Comparison of ENCODE assay signal across 9 cellular contexts in genomic region chr1:27940297-27940696, GRCh38. TPM values are rescaled to one million over a fixed set of nuclear protein-coding genes. Genes with fewer than 3 reads are reported as not detected.
DNase-seq lines count a peak whose midpoint lies in the region; ATAC-seq and TF ChIP-seq lines count a peak whose summit lies in the region.
"Had no signal": no experiment of that assay in that cellular context is flagged by ENCODE, and none has a peak within 500 bp of the region (broad histone marks: within the 10 kb centered on the region; RNA-seq: fewer than 3 reads in every experiment).

No MANE protein-coding gene starts in this region.

- no peak for TF ChIP-seq POLR2A in ovary (IDR thresholded peaks at IDR 0.05)

- peak overlapping the region in 1 of 2 donors; percentile 56 for H3K4me3 Mint-ChIP-seq in activated T-cell treated with anti-CD3 and anti-CD28 coated beads, Interleukin-2, amount 50 U/mL, for 72 hours

- 42 to 44% (median 42%) methylated on average over 6 of the region's 6 CpGs for WGBS in ovary, 3 donors

- H3K27me3 Mint-ChIP-seq in activated T-cell treated with anti-CD3 and anti-CD28 coated beads, Interleukin-2, amount 50 U/mL, for 72 hours (ENCODE audit: low read depth), result peaks cover 7% of the 10 kb centered on the region

- no peaks in the 10 kb centered on the region for H3K27me3 ChIP-seq in ovary

- H3K27ac Mint-ChIP-seq in activated T-cell treated with anti-CD3 and anti-CD28 coated beads, Interleukin-2, amount 50 U/mL, for 72 hours, result peak overlapping the region; percentile 50

- ATAC-seq in activated T-cell treated with anti-CD3 and anti-CD28 coated beads, Interleukin-2, amount 50 U/mL, for 72 hours (replicated peaks in 1 of 2), result peak; percentile 79 to 83
- no peak for ATAC-seq in GM18502 (IDR thresholded peaks at IDR 0.05; ENCODE audit: poor library complexity, unreplicated experiment)
- ATAC-seq in GM21825 (IDR thresholded peaks at IDR 0.05; ENCODE audit: unreplicated experiment), result no peak

- peaks cover 26% of the 10 kb centered on the region for H3K4me1 Mint-ChIP-seq in activated T-cell treated with anti-CD3 and anti-CD28 coated beads, Interleukin-2, amount 50 U/mL, for 72 hours (ENCODE audit: low read depth)

- peak; percentile 66 for DNase-seq in OCI-M1 (lab: John Stamatoyannopoulos, UW)
- peak; percentile 76 to 80 for DNase-seq in activated T-cell treated with anti-CD3 and anti-CD28 coated beads, Interleukin-2, amount 50 U/mL, for 72 hours
- peak; percentile 85 for DNase-seq in cardiac septum (ENCODE audit: low spot score)
- DNase-seq in stimulated activated CD4-positive, alpha-beta T cell treated with anti-CD3 and anti-CD28 coated beads, Interleukin-2, amount 100 ng/mL, for 48 hours, result peak; percentile 69 to 74
- DNase-seq in ovary, result no peak

- intact Hi-C loops in cardiac septum (cut with DNase I) (no loop called here), ovary (cut with DNase I) (no loop called here)

- H3K9me3 ChIP-seq in ovary, result no peaks in the 10 kb centered on the region

- H3K36me3 ChIP-seq in ovary, result no peaks in the 10 kb centered on the region

- no peak overlapping the region for H3K27ac ChIP-seq in ovary

- H3K4me1 ChIP-seq in ovary (ENCODE audit: insufficient read depth), result no peaks in the 10 kb centered on the region

- no peaks in the 10 kb centered on the region for H3K36me3 Mint-ChIP-seq in activated T-cell treated with anti-CD3 and anti-CD28 coated beads, Interleukin-2, amount 50 U/mL, for 72 hours (ENCODE audit: insufficient read depth in 2 of 2)

- H3K9me3 Mint-ChIP-seq in activated T-cell treated with anti-CD3 and anti-CD28 coated beads, Interleukin-2, amount 50 U/mL, for 72 hours, result no peaks in the 10 kb centered on the region

- H3K4me3 ChIP-seq in ovary, result no peak overlapping the region
- H3K4me3 ChIP-seq: skin epidermis had no signal

- TF ChIP-seq EP300 in ovary (IDR thresholded peaks at IDR 0.05), result no peak

- TF ChIP-seq CTCF in GM12874 (IDR thresholded peaks at IDR 0.05; ENCODE audit: insufficient read depth, low read depth, low read length), result peak; percentile 46; the same call in 1 of the 2 replicates
- TF ChIP-seq CTCF in ovary (IDR thresholded peaks at IDR 0.05), result no peak

RNA-seq across cellular contexts. Expression of gene SMPDL3B, which starts 5.5 kb away (rescaled TPM):
- 1 to 10 TPM in 1 of 2 donors, under 1 TPM in 1; 0.41 to 1.5 TPM for total RNA-seq in activated T-cell treated with anti-CD3 and anti-CD28 coated beads, Interleukin-2, amount 50 U/mL, for 72 hours
- not detected for total RNA-seq in cardiac septum
- 10 to 100 TPM in 1 of 7 donors, 1 to 10 TPM in 1, under 1 TPM in 3, not detected in 2; 0.40 to 21.1 (median 0.77) TPM for total RNA-seq in ovary
- under 1 TPM; 0.23 to 0.32 TPM for polyA plus RNA-seq in ovary

RNA-seq across cellular contexts. Expression of gene XKR8, which starts 19.5 kb away (rescaled TPM):
- 10 to 100 TPM in 1 of 2 donors, 1 to 10 TPM in 1; 8.7 to 18.9 TPM for total RNA-seq in activated T-cell treated with anti-CD3 and anti-CD28 coated beads, Interleukin-2, amount 50 U/mL, for 72 hours
- total RNA-seq in cardiac septum (3.0 TPM), ovary (1 to 10 TPM; 3.9 to 6.1 (median 5.3) TPM)
- polyA plus RNA-seq in ovary, result 1 to 10 TPM; 4.7 to 6.0 TPM

RNA-seq across cellular contexts. Expression of gene RPA2, which starts 25.9 kb away (rescaled TPM):
- 10 to 100 TPM; 84.7 to 96.1 TPM for total RNA-seq in activated T-cell treated with anti-CD3 and anti-CD28 coated beads, Interleukin-2, amount 50 U/mL, for 72 hours
- total RNA-seq in cardiac septum (13.2 TPM), ovary (10 to 100 TPM; 24.8 to 54.6 (median 36.6) TPM)
- polyA plus RNA-seq in ovary, result 10 to 100 TPM; 44.3 to 93.1 TPM

Comparison
In these comparisons a context has a peak if more than half of its experiments do, and no peak if none do; other contexts are left out.
1. DNase-seq: peak in OCI-M1 (single experiment), activated T-cell treated with anti-CD3 and anti-CD28 coated beads, Interleukin-2, amount 50 U/mL, for 72 hours (2 of 2), cardiac septum (single experiment) and stimulated activated CD4-positive, alpha-beta T cell treated with anti-CD3 and anti-CD28 coated beads, Interleukin-2, amount 100 ng/mL, for 48 hours (2 of 2); none in ovary (0 of 5).
2. ATAC-seq: peak in activated T-cell treated with anti-CD3 and anti-CD28 coated beads, Interleukin-2, amount 50 U/mL, for 72 hours (2 of 2); none in GM18502 (single experiment) and GM21825 (single experiment).